Comparison of ENCODE assay signal across 22 cellular contexts in genomic region chr3:121759541-121760202, GRCh38.
"Had no signal": no experiment of that assay in that cellular context is flagged by ENCODE, and none has a peak within 500 bp of the region (broad histone marks: within the 10 kb centered on the region; RNA-seq: fewer than 3 reads in every experiment).

No MANE protein-coding gene starts in this region.

- H3K9me3 Mint-ChIP-seq: activated CD4-positive, alpha-beta T cell treated with anti-CD3 and anti-CD28 coated beads, Interleukin-2, amount 10 ng/mL, durations not matched to agents 24 days and 14 days; activated T-cell treated with anti-CD3 and anti-CD28 coated beads, Interleukin-2, amount 50 U/mL, for 24 hours; naive thymus-derived CD4-positive, alpha-beta T cell; neural progenitor cell; T-helper 1 cell treated with Interleukin-12 subunit alpha and Interleukin-12 subunit beta and Interleukin-4 antibody, amounts not matched to agents 30 μg/mL and 1 μg/mL, for 36 hours had no signal

- H3K4me2 ChIP-seq: neural progenitor cell had no signal

- DNase-seq: activated CD4-positive, alpha-beta T cell treated with anti-CD3 and anti-CD28 coated beads, Interleukin-2, amount 10 ng/mL, durations not matched to agents 24 days and 14 days; activated CD4-positive, CD25-positive, alpha-beta regulatory T cell; activated CD8-positive, alpha-beta T cell treated with anti-CD3 and anti-CD28 coated beads, Interleukin-2, amount 10 ng/mL, durations not matched to agents 7 days and 5 days; activated naive CD4-positive, alpha-beta T cell treated with anti-CD3 and anti-CD28 coated beads, Interleukin-2, amount 50 U/mL, for 16 hours; activated T-cell treated with anti-CD3 and anti-CD28 coated beads, Interleukin-2, amount 50 U/mL, for 24 hours; cortex of kidney; gastrocnemius medialis; head of caudate nucleus; kidney; mammary epithelial cell; naive thymus-derived CD4-positive, alpha-beta T cell; right cardiac atrium; stomach; trophoblast cell had no signal

- H3K4me1 ChIP-seq: ascending aorta, breast epithelium, gastrocnemius medialis, neural progenitor cell, prostate gland, stomach, vagina had no signal

- H3K27ac ChIP-seq: ascending aorta, breast epithelium, gastrocnemius medialis, neural progenitor cell, prostate gland, skin epidermis, stomach, vagina had no signal

- H3K27me3 Mint-ChIP-seq: activated T-cell treated with anti-CD3 and anti-CD28 coated beads, Interleukin-2, amount 50 U/mL, for 24 hours had no signal

- H3K36me3 ChIP-seq: ascending aorta, breast epithelium, gastrocnemius medialis, neural progenitor cell, prostate gland, stomach, vagina had no signal

- H3K36me3 Mint-ChIP-seq: naive thymus-derived CD4-positive, alpha-beta T cell; neural progenitor cell had no signal

- H3K4me3 ChIP-seq: ascending aorta, breast epithelium, gastrocnemius medialis, neural progenitor cell, prostate gland, skin epidermis, stomach, vagina had no signal

- H2AFZ ChIP-seq: neural progenitor cell had no signal

- ATAC-seq: activated CD8-positive, alpha-beta T cell treated with anti-CD3 and anti-CD28 coated beads, Interleukin-2, amount 10 ng/mL, durations not matched to agents 7 days and 5 days; gastrocnemius medialis; left lobe of liver; naive thymus-derived CD4-positive, alpha-beta T cell; right cardiac atrium had no signal

- H3K4me3 Mint-ChIP-seq: activated CD4-positive, alpha-beta T cell treated with anti-CD3 and anti-CD28 coated beads, Interleukin-2, amount 10 ng/mL, durations not matched to agents 24 days and 14 days; activated CD8-positive, alpha-beta T cell treated with anti-CD3 and anti-CD28 coated beads, Interleukin-2, amount 10 ng/mL, durations not matched to agents 7 days and 5 days; activated T-cell treated with anti-CD3 and anti-CD28 coated beads, Interleukin-2, amount 50 U/mL, for 24 hours; naive thymus-derived CD4-positive, alpha-beta T cell; neural progenitor cell; T-helper 1 cell treated with Interleukin-12 subunit alpha and Interleukin-12 subunit beta and Interleukin-4 antibody, amounts not matched to agents 30 μg/mL and 1 μg/mL, for 36 hours had no signal

- H3K27me3 ChIP-seq: ascending aorta, breast epithelium, gastrocnemius medialis, stomach, vagina had no signal

- H3K4me1 Mint-ChIP-seq: neural progenitor cell had no signal

- H3K9me3 ChIP-seq: ascending aorta, breast epithelium, gastrocnemius medialis, prostate gland, stomach, vagina had no signal

- H3K27ac Mint-ChIP-seq: activated CD4-positive, alpha-beta T cell treated with anti-CD3 and anti-CD28 coated beads, Interleukin-2, amount 10 ng/mL, durations not matched to agents 24 days and 14 days; activated CD8-positive, alpha-beta T cell treated with anti-CD3 and anti-CD28 coated beads, Interleukin-2, amount 10 ng/mL, durations not matched to agents 7 days and 5 days; activated T-cell treated with anti-CD3 and anti-CD28 coated beads, Interleukin-2, amount 50 U/mL, for 24 hours; naive thymus-derived CD4-positive, alpha-beta T cell; neural progenitor cell; T-helper 1 cell treated with Interleukin-12 subunit alpha and Interleukin-12 subunit beta and Interleukin-4 antibody, amounts not matched to agents 30 μg/mL and 1 μg/mL, for 36 hours had no signal

- H3K9ac ChIP-seq: neural progenitor cell had no signal
